In the genomic region with DNA sequence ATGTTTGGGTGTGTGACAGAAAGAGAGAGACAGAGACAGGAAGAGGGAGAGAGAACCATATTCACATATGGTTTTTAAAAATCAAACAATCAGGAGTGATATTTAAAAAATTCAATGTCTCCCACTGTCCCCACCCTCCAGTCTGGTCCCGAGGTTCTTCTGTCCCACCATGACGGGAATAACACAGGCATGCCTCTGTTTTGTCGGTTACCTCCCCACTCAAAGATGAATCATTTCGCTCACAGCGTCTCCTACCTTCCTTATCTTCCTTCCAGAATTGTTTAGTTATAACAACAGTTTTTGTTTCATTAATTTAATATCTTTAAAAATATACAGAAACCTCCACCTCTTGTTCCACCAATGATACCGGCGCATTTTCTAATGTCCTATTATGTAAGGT, we compare ENCODE assay signal across 13 cellular contexts.
A peak's percentile ranks its signal among the peaks of the same experiment; 100 is the strongest.
DNase-seq lines count a peak whose midpoint lies in the region; ATAC-seq and TF ChIP-seq lines count a peak whose summit lies in the region.
"Had no signal": no experiment of that assay in that cellular context is flagged by ENCODE, and none has a peak within 500 bp of the region (broad histone marks: within the 10 kb centered on the region; RNA-seq: fewer than 3 reads in every experiment).

No MANE protein-coding gene starts in this region.

- no peak overlapping the region for H2AK5ac ChIP-seq in IMR-90 (ENCODE audit: low read depth, low read length)

- no peaks in the 10 kb centered on the region for H3K79me1 ChIP-seq in IMR-90 (ENCODE audit: low read depth in 1 of 2, low read length in 2 of 2)

- H3K36me3 ChIP-seq in IMR-90 (ENCODE audit: control insufficient read depth, insufficient read depth, low read length): no peaks in the 10 kb centered on the region
- H3K36me3 ChIP-seq: BLaER1 treated with 17β-estradiol and CSF1 and Interleukin-3, amounts not matched to agents 10 nM and 100 nM had no signal

- intact Hi-C loops in IMR-90 (cut with micrococcal nuclease): no loop called here

- no peaks in the 10 kb centered on the region for H3K9me3 Mint-ChIP-seq in nephron
- H3K9me3 Mint-ChIP-seq in activated CD8-positive, alpha-beta memory T cell treated with anti-CD3 and anti-CD28 coated beads, Interleukin-2, amount 10 ng/mL, durations not matched to agents 7 days and 5 days (ENCODE audit: low read depth): no peaks in the 10 kb centered on the region

- CTCF ChIA-PET in IMR-90 (lab: Yijun Ruan, JAX) (no interaction called here), HEK293T (lab: Yijun Ruan, JAX) (no interaction called here)
- CTCF ChIA-PET in activated CD8-positive, alpha-beta memory T cell treated with anti-CD3 and anti-CD28 coated beads, Interleukin-2, amount 10 ng/mL, durations not matched to agents 7 days and 5 days (lab: Charles Lee): no interaction called here

- no peak overlapping the region for H3K27ac ChIP-seq in IMR-90 (ENCODE audit: insufficient read depth, low read length)
- H3K27ac ChIP-seq: BLaER1 treated with 17β-estradiol and CSF1 and Interleukin-3, amounts not matched to agents 10 nM and 100 nM had no signal

- H2BK15ac ChIP-seq in IMR-90 (ENCODE audit: low read depth, low read length): no peak overlapping the region

- H3K4ac ChIP-seq in IMR-90 (ENCODE audit: low read depth, low read length): no peak overlapping the region

- no peak overlapping the region for H4K8ac ChIP-seq in IMR-90 (ENCODE audit: low read depth in 2 of 2, low read length in 2 of 2)

- H3K4me1 Mint-ChIP-seq in nephron: peaks cover 37% of the 10 kb centered on the region
- H3K4me1 Mint-ChIP-seq in activated CD8-positive, alpha-beta memory T cell treated with anti-CD3 and anti-CD28 coated beads, Interleukin-2, amount 10 ng/mL, durations not matched to agents 7 days and 5 days: no peaks in the 10 kb centered on the region
- H3K4me1 Mint-ChIP-seq: CD4-positive, CD25-positive, alpha-beta regulatory T cell had no signal

- H3K14ac ChIP-seq in IMR-90 (replicated peaks; ENCODE audit: low read depth, low read length): no peak overlapping the region

- H3K27me3 Mint-ChIP-seq in nephron (ENCODE audit: low read depth): peaks cover 10% of the 10 kb centered on the region
- peaks cover 14% of the 10 kb centered on the region for H3K27me3 Mint-ChIP-seq in activated CD8-positive, alpha-beta memory T cell treated with anti-CD3 and anti-CD28 coated beads, Interleukin-2, amount 10 ng/mL, durations not matched to agents 7 days and 5 days

- peak overlapping the region; percentile 17 to 67 (median 42) for H3K27ac Mint-ChIP-seq in nephron
- H3K27ac Mint-ChIP-seq in activated CD8-positive, alpha-beta memory T cell treated with anti-CD3 and anti-CD28 coated beads, Interleukin-2, amount 10 ng/mL, durations not matched to agents 7 days and 5 days: no peak overlapping the region
- H3K27ac Mint-ChIP-seq: CD4-positive, CD25-positive, alpha-beta regulatory T cell had no signal

- POLR2A ChIA-PET in IMR-90 (lab: Charles Lee; ENCODE audit: unreplicated experiment) (no interaction called here), HEK293T (lab: Yijun Ruan, JAX) (no interaction called here)

- no peak for TF ChIP-seq POLR2A in IMR-90 (IDR thresholded peaks at IDR 0.05; ENCODE audit: low read depth, low read length)

- no peak overlapping the region for H3K4me3 ChIP-seq in IMR-90 (ENCODE audit: insufficient read depth, low read depth, low read length)
- H3K4me3 ChIP-seq: BLaER1 treated with 17β-estradiol and CSF1 and Interleukin-3, amounts not matched to agents 10 nM and 100 nM had no signal

- H3K56ac ChIP-seq in IMR-90 (ENCODE audit: extremely low read depth, insufficient read depth, low read length): no peak overlapping the region

- H4K20me1 ChIP-seq in IMR-90 (ENCODE audit: insufficient read depth, low read length): no peaks in the 10 kb centered on the region
- H4K20me1 ChIP-seq: BLaER1 treated with 17β-estradiol and CSF1 and Interleukin-3, amounts not matched to agents 10 nM and 100 nM had no signal

- H4K5ac ChIP-seq in IMR-90 (ENCODE audit: low read depth, low read length): no peak overlapping the region

- ATAC-seq in IMR-90 (ENCODE audit: low read depth): no peak
- no peak for ATAC-seq in activated CD8-positive, alpha-beta memory T cell treated with anti-CD3 and anti-CD28 coated beads, Interleukin-2, amount 10 ng/mL, durations not matched to agents 7 days and 5 days
- no peak for ATAC-seq in SK-N-SH treated with all-trans-retinoic acid at 6 μM for 48 hours

- H3K18ac ChIP-seq in IMR-90 (ENCODE audit: low read depth, low read length): no peak overlapping the region

- H3K23ac ChIP-seq in IMR-90 (ENCODE audit: low read depth, low read length): no peak overlapping the region

- peaks cover 2% of the 10 kb centered on the region; the same call in 1 of the 2 replicates for H3K4me1 ChIP-seq in IMR-90 (ENCODE audit: control insufficient read depth, insufficient read depth, low read length)

- dilution Hi-C loops in IMR-90 (cut with HindIII; ENCODE audit: low sequenced_read_pairs, unreplicated experiment): no loop called here

- no peak overlapping the region for H2BK20ac ChIP-seq in IMR-90 (ENCODE audit: low read depth, low read length)

- no TSS peak for BruUV-seq in IMR-90 (replicated peaks; lab: Mats Ljungman, UMichigan)

- H4K91ac ChIP-seq in IMR-90 (ENCODE audit: insufficient read depth, low read depth, low read length): no peak overlapping the region

- no peaks in the 10 kb centered on the region for H3K36me3 Mint-ChIP-seq in nephron (ENCODE audit: low read depth)
- H3K36me3 Mint-ChIP-seq in activated CD8-positive, alpha-beta memory T cell treated with anti-CD3 and anti-CD28 coated beads, Interleukin-2, amount 10 ng/mL, durations not matched to agents 7 days and 5 days: no peaks in the 10 kb centered on the region
- H3K36me3 Mint-ChIP-seq: CD4-positive, CD25-positive, alpha-beta regulatory T cell had no signal

- H3K4me3 Mint-ChIP-seq in nephron: no peak overlapping the region
- no peak overlapping the region for H3K4me3 Mint-ChIP-seq in activated CD8-positive, alpha-beta memory T cell treated with anti-CD3 and anti-CD28 coated beads, Interleukin-2, amount 10 ng/mL, durations not matched to agents 7 days and 5 days
- H3K4me3 Mint-ChIP-seq: CD4-positive, CD25-positive, alpha-beta regulatory T cell had no signal

- H3K9ac ChIP-seq in IMR-90 (ENCODE audit: low read depth, low read length): no peak overlapping the region
- H3K9ac ChIP-seq: BLaER1 treated with 17β-estradiol and CSF1 and Interleukin-3, amounts not matched to agents 10 nM and 100 nM had no signal

- no peaks in the 10 kb centered on the region for H3K9me1 ChIP-seq in IMR-90 (ENCODE audit: insufficient read depth, low read length)

- WGBS in IMR-90 (ENCODE audit: extremely low coverage in 2 of 2, insufficient read length in 1 of 2), 2 experiments: no CpG with 5 or more reads among the region's 7 CpGs

- DNase-seq in IMR-90 (no peak), ecto neural progenitor cell (ENCODE audit: low spot score) (peak; percentile 21), putamen (ENCODE audit: low spot score) (peak; percentile 41), HEK293T (ENCODE audit: extremely low spot score) (no peak), MV-4-11 (lab: John Stamatoyannopoulos, UW) (no peak)
- DNase-seq in activated CD8-positive, alpha-beta memory T cell treated with anti-CD3 and anti-CD28 coated beads, Interleukin-2, amount 10 ng/mL, durations not matched to agents 7 days and 5 days: no peak
- DNase-seq: ACHN; CD4-positive, CD25-positive, alpha-beta regulatory T cell; GF-D8; HCEC 1CT had no signal

- no peak overlapping the region for H2AK9ac ChIP-seq in IMR-90 (replicated peaks; ENCODE audit: low read depth, low read length, poor library complexity)

- H3K4me2 ChIP-seq in IMR-90 (ENCODE audit: low read depth, low read length): no peak overlapping the region

- no peak overlapping the region for H2BK5ac ChIP-seq in IMR-90 (ENCODE audit: low read depth, low read length, poor library complexity, severe bottlenecking)

- no peak for TF ChIP-seq RAD21 in IMR-90 (IDR thresholded peaks at IDR 0.05; ENCODE audit: low read length)

- peak overlapping the region; percentile 71 for H2AFZ ChIP-seq in IMR-90 (replicated peaks; ENCODE audit: low read length, poor library complexity)

- H3K9me3 ChIP-seq in IMR-90 (ENCODE audit: control insufficient read depth, insufficient read depth, low read length): no peaks in the 10 kb centered on the region

- in situ Hi-C loops in IMR-90 (cut with MboI; ENCODE audit: low sequenced_read_pairs): no loop called here

- peaks cover 17% of the 10 kb centered on the region for H3K27me3 ChIP-seq in IMR-90 (ENCODE audit: control insufficient read depth, insufficient read depth, low read length)
- H3K27me3 ChIP-seq: BLaER1 treated with 17β-estradiol and CSF1 and Interleukin-3, amounts not matched to agents 10 nM and 100 nM had no signal

- no peak overlapping the region for H2BK120ac ChIP-seq in IMR-90 (ENCODE audit: low read depth, low read length)

- no peak for TF ChIP-seq CTCF in IMR-90 (conservative IDR thresholded peaks at IDR 0.05; ENCODE audit: low read depth, low read length)
- TF ChIP-seq CTCF in nephron (IDR thresholded peaks at IDR 0.05; ENCODE audit: unreplicated experiment in 3 of 3): no peak

TF ChIP-seq in IMR-90, 13 proteins besides CTCF, POLR2A, EP300 and RAD21 (continues in another document):
- TF ChIP-seq MAZ (IDR thresholded peaks at IDR 0.05; ENCODE audit: borderline replicate concordance, low read depth, low read length): no peak
- TF ChIP-seq NFE2L2 (IDR thresholded peaks at IDR 0.05; ENCODE audit: low read depth, low read length): no peak
- TF ChIP-seq MXI1 (IDR thresholded peaks at IDR 0.05; ENCODE audit: borderline replicate concordance, low read depth, low read length): no peak
- no peak for TF ChIP-seq SMC3 (IDR thresholded peaks at IDR 0.05; ENCODE audit: low read depth, low read length)
- no peak for TF ChIP-seq BHLHE40 (IDR thresholded peaks at IDR 0.05; ENCODE audit: low read depth, low read length)

TF ChIP-seq in HEK293T, 16 proteins besides CTCF, POLR2A, EP300 and RAD21 (continues in another document):
- TF ChIP-seq LEF1 (IDR thresholded peaks at IDR 0.05; ENCODE audit: borderline replicate concordance): no peak
- TF ChIP-seq FOXK2 (IDR thresholded peaks at IDR 0.05): no peak
- TF ChIP-seq HDGF (IDR thresholded peaks at IDR 0.05; ENCODE audit: borderline replicate concordance): no peak
- TF ChIP-seq NFRKB (IDR thresholded peaks at IDR 0.05): no peak
- TF ChIP-seq ELF4 (IDR thresholded peaks at IDR 0.05): no peak
- no peak for TF ChIP-seq TARDBP (IDR thresholded peaks at IDR 0.05)
- TF ChIP-seq BHLHE40 (IDR thresholded peaks at IDR 0.05; ENCODE audit: borderline replicate concordance): no peak
- no peak for TF ChIP-seq ZNF384 (IDR thresholded peaks at IDR 0.05)

TF ChIP-seq in SK-N-SH treated with all-trans-retinoic acid at 6 μM for 48 hours, 23 proteins besides CTCF, POLR2A, EP300 and RAD21 (continues in another document):
- TF ChIP-seq SNAI2 (CRISPR knock-in tag; IDR thresholded peaks at IDR 0.05) (no peak), OSR1 (CRISPR knock-in tag; IDR thresholded peaks at IDR 0.05) (no peak)

Comparison
In these comparisons a context has a peak if more than half of its experiments do, and no peak if none do; other contexts are left out.
1. DNase-seq: peak in ecto neural progenitor cell (single experiment) and putamen (single experiment); none in IMR-90 (single experiment), HEK293T (single experiment), MV-4-11 (single experiment) and activated CD8-positive, alpha-beta memory T cell treated with anti-CD3 and anti-CD28 coated beads, Interleukin-2, amount 10 ng/mL, durations not matched to agents 7 days and 5 days (single experiment).